23 cellular contexts compared by ENCODE assay signal in the genomic region with DNA sequence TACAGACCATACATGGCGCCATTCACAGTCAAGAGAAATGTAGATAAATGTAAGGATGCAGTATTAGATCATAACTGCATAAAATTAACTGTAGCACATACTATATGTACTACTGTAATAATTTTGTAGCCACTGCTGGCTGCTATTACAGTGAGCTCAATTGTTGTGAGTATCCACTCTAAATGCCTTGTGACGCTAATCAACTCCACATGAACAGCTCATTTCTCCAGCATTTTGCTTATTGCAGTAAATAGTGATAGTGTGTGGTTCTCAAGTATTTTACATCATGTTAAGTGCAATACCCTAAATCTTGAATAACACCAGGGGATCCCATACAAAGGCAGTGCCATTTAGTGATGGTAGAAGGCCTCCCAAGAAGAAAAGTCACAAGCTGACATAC.
"Had no signal": no experiment of that assay in that cellular context is flagged by ENCODE, and none has a peak within 500 bp of the region (broad histone marks: within the 10 kb centered on the region; RNA-seq: fewer than 3 reads in every experiment).

No MANE protein-coding gene starts in this region.

- DNase-seq: activated B cell treated with CpG ODN at 0.5 μM for 24 hours; activated CD4-positive, alpha-beta memory T cell treated with anti-CD3 and anti-CD28 coated beads, Interleukin-2, amount 10 ng/mL, durations not matched to agents 7 days and 5 days; activated CD4-positive, alpha-beta T cell treated with anti-CD3 and anti-CD28 coated beads for 4 hours; activated CD8-positive, alpha-beta memory T cell treated with anti-CD3 and anti-CD28 coated beads, Interleukin-2, amount 10 ng/mL, durations not matched to agents 7 days and 5 days; activated naive CD4-positive, alpha-beta T cell treated with anti-CD3 and anti-CD28 coated beads for 36 hours; activated naive CD8-positive, alpha-beta T cell treated with anti-CD3 and anti-CD28 coated beads, Interleukin-2, amount 50 U/mL, for 24 hours; aorta; colonic mucosa; endodermal cell; erythroblast; head of caudate nucleus; kidney glomerular epithelial cell; left ventricle myocardium inferior; nephron progenitor cell; occipital lobe; posterior cingulate gyrus; sigmoid colon; stimulated activated CD4-positive, alpha-beta T cell treated with anti-CD3 and anti-CD28 coated beads, Interleukin-4, amount 100 ng/mL, for 24 hours; T-helper 1 cell; T-helper 9 cell; upper lobe of left lung had no signal

- ATAC-seq: activated CD8-positive, alpha-beta memory T cell treated with anti-CD3 and anti-CD28 coated beads, Interleukin-2, amount 10 ng/mL, durations not matched to agents 7 days and 5 days; activated naive CD8-positive, alpha-beta T cell treated with anti-CD3 and anti-CD28 coated beads, Interleukin-2, amount 50 U/mL, for 24 hours; stimulated activated effector memory CD8-positive, alpha-beta T cell treated with anti-CD3 and anti-CD28 coated beads, Interleukin-12 subunit alpha, Interleukin-12 subunit beta, amount 100 ng/mL, for 72 hours had no signal

- H3K4me3 ChIP-seq: colonic mucosa, left ventricle myocardium inferior, sigmoid colon, thoracic aorta, upper lobe of left lung had no signal

- H3K4me1 ChIP-seq: colonic mucosa, left ventricle myocardium inferior had no signal

- H3K9me3 ChIP-seq: colonic mucosa, left ventricle myocardium inferior, sigmoid colon, thoracic aorta, upper lobe of left lung had no signal

- H3K27ac ChIP-seq: left ventricle myocardium inferior, sigmoid colon, thoracic aorta, upper lobe of left lung had no signal

- H3K36me3 ChIP-seq: colonic mucosa, left ventricle myocardium inferior, sigmoid colon, thoracic aorta, upper lobe of left lung had no signal

- H3K27me3 ChIP-seq: colonic mucosa, sigmoid colon, upper lobe of left lung had no signal
